13 cellular contexts compared by ENCODE assay signal in genomic region chr4:22901631-22902030, GRCh38.
"Had no signal": no experiment of that assay in that cellular context is flagged by ENCODE, and none has a peak within 500 bp of the region (broad histone marks: within the 10 kb centered on the region; RNA-seq: fewer than 3 reads in every experiment).

No MANE protein-coding gene starts in this region.

- FAIRE-seq: colon, islet of Langerhans had no signal

- DNase-seq: activated CD4-positive, alpha-beta T cell treated with anti-CD3 and anti-CD28 coated beads, Interleukin-2, amount 10 ng/mL, durations not matched to agents 7 days and 5 days; activated CD4-positive, CD25-positive, alpha-beta regulatory T cell treated with anti-CD3 and anti-CD28 coated beads, Interleukin-2, amount 50 U/mL, for 72 hours; activated CD8-positive, alpha-beta T cell treated with anti-CD3 and anti-CD28 coated beads, Interleukin-2, amount 10 ng/mL, durations not matched to agents 7 days and 5 days; activated T-cell treated with anti-CD3 and anti-CD28 coated beads, Interleukin-2, amount 50 U/mL, for 1 hour; effector memory CD4-positive, alpha-beta T cell; left colon; mesenchymal stem cell; stimulated activated CD4-positive, alpha-beta T cell treated with anti-CD3 and anti-CD28 coated beads, Interleukin-15, amount 100 ng/mL, for 24 hours; stomach; transverse colon; uterus had no signal
